ENCODE assay signal across 15 cellular contexts in genomic region chr3:150132101-150132749, GRCh38.
DNase-seq lines count a peak whose midpoint lies in the region; ATAC-seq lines count a peak whose summit lies in the region.
"Had no signal": no experiment of that assay in that cellular context is flagged by ENCODE, and none has a peak within 500 bp of the region (broad histone marks: within the 10 kb centered on the region; RNA-seq: fewer than 3 reads in every experiment).

No MANE protein-coding gene starts in this region.

- no peak overlapping the region for H3K23ac ChIP-seq in mesendoderm (ENCODE audit: low read length)

- H2AK5ac ChIP-seq in mesendoderm (ENCODE audit: low read length) = no peak overlapping the region

- peaks cover 13% of the 10 kb centered on the region for H3K4me1 ChIP-seq in mesendoderm (ENCODE audit: control insufficient read depth, low read depth, low read length)
- H3K4me1 ChIP-seq: heart left ventricle, upper lobe of right lung had no signal

- no peak overlapping the region for H2BK5ac ChIP-seq in mesendoderm (ENCODE audit: low read length)

- H3K36me3 ChIP-seq in mesendoderm (ENCODE audit: control insufficient read depth, insufficient read depth, low read length) = no peaks in the 10 kb centered on the region
- H3K36me3 ChIP-seq: heart left ventricle, upper lobe of right lung had no signal

- no peaks in the 10 kb centered on the region for H3K79me1 ChIP-seq in mesendoderm (ENCODE audit: low read length)

- no peak overlapping the region for H2BK120ac ChIP-seq in mesendoderm (ENCODE audit: low read depth, low read length)

- no peak overlapping the region for H3K56ac ChIP-seq in mesendoderm (ENCODE audit: low read length)

- no peak overlapping the region for H3K27ac ChIP-seq in mesendoderm (ENCODE audit: low read depth, low read length)
- H3K27ac ChIP-seq: heart left ventricle, upper lobe of right lung had no signal

- H3K27me3 ChIP-seq in mesendoderm (ENCODE audit: insufficient read depth, low read length, poor library complexity) = no peaks in the 10 kb centered on the region
- H3K27me3 ChIP-seq: heart left ventricle, upper lobe of right lung had no signal

- peak; percentile 26 for DNase-seq in NCI-H146 (lab: John Stamatoyannopoulos, UW)
- DNase-seq in NCI-H146 treated with DMSO at 0.1 percent for 48 hours (lab: John Stamatoyannopoulos, UW; ENCODE audit: unreplicated experiment) = no peak
- DNase-seq in RKO (ENCODE audit: low spot score) = peak; percentile 22
- DNase-seq in mesendoderm = peak; percentile 70
- no peak for DNase-seq in DMS79 (lab: John Stamatoyannopoulos, UW)
- DNase-seq in NCI-H446 treated with DMSO at 0.1 percent for 48 hours (lab: John Stamatoyannopoulos, UW) = no peak
- no peak for DNase-seq in ecto neural progenitor cell (ENCODE audit: low spot score)
- DNase-seq: 8988T; activated CD4-positive, alpha-beta memory T cell treated with anti-CD3 and anti-CD28 coated beads, Interleukin-2, amount 10 ng/mL, durations not matched to agents 7 days and 5 days; activated naive CD8-positive, alpha-beta T cell treated with anti-CD3 and anti-CD28 coated beads, Interleukin-2, amount 10 ng/mL, durations not matched to agents 7 days and 5 days; DMS53; heart left ventricle; SW 1271; upper lobe of right lung had no signal

- no peak overlapping the region for H3K4me3 ChIP-seq in mesendoderm (ENCODE audit: low read length)
- H3K4me3 ChIP-seq: heart left ventricle, upper lobe of right lung had no signal

- H3K79me2 ChIP-seq in mesendoderm (ENCODE audit: control insufficient read depth, insufficient read depth, low read length) = no peaks in the 10 kb centered on the region

- no peak overlapping the region for H2BK15ac ChIP-seq in mesendoderm (replicated peaks; ENCODE audit: low read depth)

- H4K5ac ChIP-seq in mesendoderm (ENCODE audit: low read length) = no peak overlapping the region

- no peak overlapping the region for H3K9ac ChIP-seq in mesendoderm (ENCODE audit: low read length)

- H3K4ac ChIP-seq in mesendoderm (ENCODE audit: low read depth, low read length) = no peak overlapping the region

- no peak overlapping the region for H4K8ac ChIP-seq in mesendoderm (ENCODE audit: low read depth, low read length)

- ATAC-seq in HG03342 (IDR thresholded peaks at IDR 0.05; ENCODE audit: unreplicated experiment) = peak; percentile 64
- ATAC-seq: heart left ventricle, upper lobe of right lung had no signal

- H3K4me2 ChIP-seq in mesendoderm (ENCODE audit: low read length) = no peak overlapping the region

- peak overlapping the region; percentile 11 for H3K18ac ChIP-seq in mesendoderm (ENCODE audit: low read length)

- no CpG with 5 or more reads among the region's 6 CpGs for WGBS in mesendoderm (ENCODE audit: extremely low coverage, insufficient coverage, low lambda C conversion rate)

Comparison
In these comparisons a context has a peak if more than half of its experiments do, and no peak if none do; other contexts are left out.
1. DNase-seq: peak in NCI-H146 (single experiment), RKO (single experiment) and mesendoderm (single experiment); none in NCI-H146 treated with DMSO at 0.1 percent for 48 hours (single experiment), DMS79 (single experiment), NCI-H446 treated with DMSO at 0.1 percent for 48 hours (single experiment) and ecto neural progenitor cell (single experiment).